Comparison of ENCODE assay signal across 11 cellular contexts in the genomic region with DNA sequence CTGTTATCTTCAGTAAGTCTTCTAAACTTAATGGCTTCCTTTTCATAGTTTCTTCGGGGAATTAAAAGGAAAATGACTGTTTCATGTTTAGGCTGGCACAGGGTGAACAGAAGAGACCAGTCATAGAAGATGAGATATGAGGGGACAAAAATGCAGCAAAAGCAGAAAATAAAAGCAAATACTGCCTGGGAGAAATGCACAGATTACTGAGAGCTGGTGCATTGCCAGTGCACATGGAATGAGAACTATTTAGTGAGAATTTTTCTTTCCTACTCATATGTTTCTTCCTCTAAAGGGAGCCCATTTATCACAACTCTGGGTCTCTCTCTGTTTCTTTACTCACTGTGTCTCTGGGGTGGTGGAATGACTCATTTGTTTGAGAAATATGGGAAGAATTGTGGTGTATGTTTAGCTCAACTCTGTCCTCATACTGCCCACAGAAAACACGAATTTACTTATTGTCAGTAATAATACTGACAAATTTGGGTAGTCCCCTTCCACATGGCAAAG. TPM values are rescaled to one million over a fixed set of nuclear protein-coding genes. Genes with fewer than 3 reads are reported as not detected.
DNase-seq lines count a peak whose midpoint lies in the region; ATAC-seq, FAIRE-seq and TF ChIP-seq lines count a peak whose summit lies in the region.
"Had no signal": no experiment of that assay in that cellular context is flagged by ENCODE, and none has a peak within 500 bp of the region (broad histone marks: within the 10 kb centered on the region; RNA-seq: fewer than 3 reads in every experiment).

No MANE protein-coding gene starts in this region.

- H3K4me3 ChIP-seq in epithelial cell of esophagus (ENCODE audit: low read length): no peak overlapping the region
- H3K4me3 ChIP-seq in smooth muscle cell: no peak overlapping the region
- no peak overlapping the region for H3K4me3 ChIP-seq in endodermal cell (ENCODE audit: low read length)
- H3K4me3 ChIP-seq: HAP-1 had no signal

- H3K9ac ChIP-seq in smooth muscle cell (ENCODE audit: low read depth) (no peak overlapping the region), endodermal cell (ENCODE audit: extremely low read depth, low read length, poor library complexity, severe bottlenecking) (no peak overlapping the region)

- H3K4me2 ChIP-seq in smooth muscle cell: peak overlapping the region; percentile 74

- H3K4me1 Mint-ChIP-seq in endodermal cell: no peaks in the 10 kb centered on the region

- H3K9me3 Mint-ChIP-seq in endodermal cell: peaks cover 9% of the 10 kb centered on the region

- H3F3A ChIP-seq in smooth muscle cell (ENCODE audit: low read depth): peaks cover 14% of the 10 kb centered on the region

- H3K9me3 ChIP-seq in smooth muscle cell (replicated peaks; ENCODE audit: low read depth) (no peaks in the 10 kb centered on the region), endodermal cell (ENCODE audit: control insufficient read depth, low read length) (peaks cover 12% of the 10 kb centered on the region)
- H3K9me3 ChIP-seq: HAP-1 had no signal

- no peak for ATAC-seq in GM18505 (IDR thresholded peaks at IDR 0.05; ENCODE audit: unreplicated experiment)

- no peak for TF ChIP-seq POLR2A in GM18505 (IDR thresholded peaks at IDR 0.05; ENCODE audit: borderline replicate concordance, extremely low read depth, insufficient read depth, insufficient read length)

- H3K27me3 ChIP-seq in smooth muscle cell (ENCODE audit: low read depth) (no peaks in the 10 kb centered on the region), endodermal cell (ENCODE audit: control insufficient read depth, insufficient read depth, low read length, poor library complexity, severe bottlenecking) (no peaks in the 10 kb centered on the region)

- peaks cover 2% of the 10 kb centered on the region for H3K27me3 Mint-ChIP-seq in endodermal cell (ENCODE audit: insufficient read depth)

- no peak overlapping the region for H3K4me3 Mint-ChIP-seq in endodermal cell

- H3K79me2 ChIP-seq in smooth muscle cell (ENCODE audit: low read depth): no peaks in the 10 kb centered on the region

- TF ChIP-seq CTCF in epithelial cell of esophagus (IDR thresholded peaks at IDR 0.05; ENCODE audit: insufficient read depth, low read depth, low read length, missing control alignments): no peak
- TF ChIP-seq CTCF in smooth muscle cell (IDR thresholded peaks at IDR 0.05; ENCODE audit: borderline replicate concordance, insufficient read depth, poor library complexity, severe bottlenecking): no peak
- TF ChIP-seq CTCF in endodermal cell (conservative IDR thresholded peaks at IDR 0.05): no peak

- no peaks in the 10 kb centered on the region for H3K4me1 ChIP-seq in smooth muscle cell (ENCODE audit: low read depth)
- H3K4me1 ChIP-seq in endodermal cell (ENCODE audit: control insufficient read depth, insufficient read depth, low read length): no peaks in the 10 kb centered on the region
- H3K4me1 ChIP-seq: HAP-1 had no signal

- no peak for FAIRE-seq in HTR-8/SVneo (lab: Jason Lieb, UNC)
- FAIRE-seq: A204.1 had no signal

- WGBS in smooth muscle cell (ENCODE audit: low lambda C conversion rate): 0% methylated on average over 2 of the region's 2 CpGs
- WGBS in endodermal cell (ENCODE audit: insufficient coverage in 1 of 2, insufficient read length in 1 of 2), 2 experiments: 98 to 100% methylated on average over 1 to 2 of the region's 2 CpGs

- H3K36me3 Mint-ChIP-seq in endodermal cell (ENCODE audit: low read depth): no peaks in the 10 kb centered on the region

- no peaks in the 10 kb centered on the region for H4K20me1 ChIP-seq in smooth muscle cell (ENCODE audit: low read depth)

- H3K27ac ChIP-seq in smooth muscle cell (ENCODE audit: low read depth): peak overlapping the region; percentile 80
- no peak overlapping the region for H3K27ac ChIP-seq in endodermal cell (ENCODE audit: low read depth, low read length)

- H3K36me3 ChIP-seq in smooth muscle cell (ENCODE audit: low read depth) (no peaks in the 10 kb centered on the region), endodermal cell (ENCODE audit: control insufficient read depth, insufficient read depth, low read length) (no peaks in the 10 kb centered on the region)
- H3K36me3 ChIP-seq: HAP-1 had no signal

- H3K27ac Mint-ChIP-seq in endodermal cell: no peak overlapping the region

- DNase-seq in SIG-M5 treated with dmso at 0.1 percent for 504 hours (lab: John Stamatoyannopoulos, UW; ENCODE audit: unreplicated experiment) (peak; percentile 36), SIG-M5 (lab: John Stamatoyannopoulos, UW) (no peak), HTR-8/SVneo (ENCODE audit: insufficient read length, low spot score) (peak; percentile 40), epithelial cell of esophagus (ENCODE audit: low read depth) (peak; percentile 64), smooth muscle cell (lab: John Stamatoyannopoulos, UW; ENCODE audit: unreplicated experiment) (no peak), endodermal cell (no peak), DMS114 treated with DMSO at 0.1 percent for 48 hours (lab: John Stamatoyannopoulos, UW; ENCODE audit: unreplicated experiment) (no peak)
- DNase-seq: NCI-H524 had no signal

- H2AFZ ChIP-seq in smooth muscle cell (ENCODE audit: low read depth): no peak overlapping the region

RNA-seq across cellular contexts. Expression of a gene that starts 25.9 kb away (rescaled TPM):
- total RNA-seq in smooth muscle cell (0.27 and 1.7 TPM in 2 replicates), endodermal cell (under 1 TPM; 0.27 to 0.29 TPM)
- polyA plus RNA-seq in smooth muscle cell: 0.70 and 1.1 TPM in 2 replicates
- polyA plus RNA-seq in endodermal cell (2013, experiment 1 of 2): 0.32 TPM
- polyA plus RNA-seq in endodermal cell (2013, experiment 2 of 2): 0.25 TPM

Comparison
In these comparisons a context has a peak if more than half of its experiments do, and no peak if none do; other contexts are left out.
1. DNase-seq: peak in SIG-M5 treated with dmso at 0.1 percent for 504 hours (single experiment), HTR-8/SVneo (single experiment) and epithelial cell of esophagus (single experiment); none in SIG-M5 (single experiment), smooth muscle cell (single experiment), endodermal cell (single experiment) and DMS114 treated with DMSO at 0.1 percent for 48 hours (single experiment).